In genomic region chr11:86916330-86916729, GRCh38 we compare ENCODE assay signal across 10 cellular contexts. TPM values are rescaled to one million over a fixed set of nuclear protein-coding genes. Genes with fewer than 3 reads are reported as not detected.
DNase-seq lines count a peak whose midpoint lies in the region; ATAC-seq and TF ChIP-seq lines count a peak whose summit lies in the region.
"Had no signal": no experiment of that assay in that cellular context is flagged by ENCODE, and none has a peak within 500 bp of the region (broad histone marks: within the 10 kb centered on the region; RNA-seq: fewer than 3 reads in every experiment).

No MANE protein-coding gene starts in this region.

- H3F3A ChIP-seq in MM.1S (ENCODE audit: insufficient read depth, low read length), result no peaks in the 10 kb centered on the region

- H3K9me3 ChIP-seq in SJSA1 (replicated peaks) (no peaks in the 10 kb centered on the region), MM.1S (replicated peaks; ENCODE audit: insufficient read depth, low read length) (no peaks in the 10 kb centered on the region)

- H3K9ac ChIP-seq in rectal smooth muscle tissue (ENCODE audit: low read length) (no peak overlapping the region), MM.1S (ENCODE audit: low read length) (no peak overlapping the region)

- no peaks in the 10 kb centered on the region for H3K79me2 ChIP-seq in MM.1S (ENCODE audit: low read length)

- ATAC-seq in activated T-cell treated with anti-CD3 and anti-CD28 coated beads, Interleukin-2, amount 50 U/mL, for 72 hours (replicated peaks in 1 of 2), result no peak
- ATAC-seq in GM18520 (IDR thresholded peaks at IDR 0.05; ENCODE audit: unreplicated experiment), result no peak

- no peaks in the 10 kb centered on the region for H3K36me3 Mint-ChIP-seq in activated T-cell treated with anti-CD3 and anti-CD28 coated beads, Interleukin-2, amount 50 U/mL, for 72 hours (ENCODE audit: insufficient read depth in 2 of 2)

- TF ChIP-seq CTCF in foreskin fibroblast (IDR thresholded peaks at IDR 0.05; ENCODE audit: low read depth, low read length) (no peak), MM.1S (IDR thresholded peaks at IDR 0.05; ENCODE audit: low read length) (no peak)

- no peak overlapping the region for H2AFZ ChIP-seq in MM.1S (ENCODE audit: low read length)

- H3K27me3 ChIP-seq in SJSA1 (replicated peaks) (no peaks in the 10 kb centered on the region), rectal smooth muscle tissue (ENCODE audit: control insufficient read depth, insufficient read depth, low read length) (no peaks in the 10 kb centered on the region), MM.1S (replicated peaks; ENCODE audit: insufficient read depth, low read length) (no peaks in the 10 kb centered on the region)

- H3K27ac ChIP-seq in SJSA1 (peak overlapping the region; percentile 98), rectal smooth muscle tissue (ENCODE audit: low read depth, low read length) (peak overlapping the region; percentile 33), MM.1S (ENCODE audit: low read length) (no peak overlapping the region)

- H3K27me3 Mint-ChIP-seq in activated T-cell treated with anti-CD3 and anti-CD28 coated beads, Interleukin-2, amount 50 U/mL, for 72 hours (ENCODE audit: low read depth), result peaks cover 6% of the 10 kb centered on the region

- no peaks in the 10 kb centered on the region for H4K20me1 ChIP-seq in MM.1S (ENCODE audit: insufficient read depth, low read length)

- no peak overlapping the region for H3K4me3 Mint-ChIP-seq in activated T-cell treated with anti-CD3 and anti-CD28 coated beads, Interleukin-2, amount 50 U/mL, for 72 hours
- H3K4me3 Mint-ChIP-seq: activated CD4-positive, alpha-beta T cell treated with anti-CD3 and anti-CD28 coated beads, Interleukin-2, amount 10 ng/mL, durations not matched to agents 24 days and 14 days had no signal

- H3K36me3 ChIP-seq in SJSA1 (no peaks in the 10 kb centered on the region), rectal smooth muscle tissue (ENCODE audit: control insufficient read depth, insufficient read depth, low read length) (no peaks in the 10 kb centered on the region), MM.1S (replicated peaks; ENCODE audit: insufficient read depth, low read length) (no peaks in the 10 kb centered on the region)

- H3K9me2 ChIP-seq in MM.1S (replicated peaks; ENCODE audit: insufficient read depth, low read length), result no peaks in the 10 kb centered on the region

- peak; percentile 90 for DNase-seq in EL
- peak; percentile 58 to 84 for DNase-seq in SJSA1 (ENCODE audit: low read depth in 1 of 2, low spot score in 2 of 2)
- peak; percentile 52 to 78 for DNase-seq in foreskin fibroblast
- no peak for DNase-seq in activated T-cell treated with anti-CD3 and anti-CD28 coated beads, Interleukin-2, amount 50 U/mL, for 72 hours
- no peak for DNase-seq in inferior parietal cortex (ENCODE audit: extremely low spot score)
- DNase-seq in MM.1S, result no peak
- DNase-seq: activated CD4-positive, alpha-beta T cell treated with anti-CD3 and anti-CD28 coated beads, Interleukin-2, amount 10 ng/mL, durations not matched to agents 24 days and 14 days; NCI-H446 treated with DMSO at 0.1 percent for 48 hours had no signal

- no peak overlapping the region for H3K27ac Mint-ChIP-seq in activated T-cell treated with anti-CD3 and anti-CD28 coated beads, Interleukin-2, amount 50 U/mL, for 72 hours
- H3K27ac Mint-ChIP-seq: activated CD4-positive, alpha-beta T cell treated with anti-CD3 and anti-CD28 coated beads, Interleukin-2, amount 10 ng/mL, durations not matched to agents 24 days and 14 days had no signal

- no peaks in the 10 kb centered on the region for H3K4me1 Mint-ChIP-seq in activated T-cell treated with anti-CD3 and anti-CD28 coated beads, Interleukin-2, amount 50 U/mL, for 72 hours (ENCODE audit: low read depth)

- H3K9me3 Mint-ChIP-seq in activated T-cell treated with anti-CD3 and anti-CD28 coated beads, Interleukin-2, amount 50 U/mL, for 72 hours, result no peaks in the 10 kb centered on the region
- H3K9me3 Mint-ChIP-seq: activated CD4-positive, alpha-beta T cell treated with anti-CD3 and anti-CD28 coated beads, Interleukin-2, amount 10 ng/mL, durations not matched to agents 24 days and 14 days had no signal

- H3K4me3 ChIP-seq in SJSA1 (no peak overlapping the region), foreskin fibroblast (ENCODE audit: low read depth in 1 of 2, low read length in 2 of 2) (no peak overlapping the region), rectal smooth muscle tissue (ENCODE audit: low read length) (no peak overlapping the region), MM.1S (ENCODE audit: low read length) (no peak overlapping the region)

- H3K4me1 ChIP-seq in SJSA1 (replicated peaks), result peaks cover 20% of the 10 kb centered on the region
- peaks cover 5% of the 10 kb centered on the region for H3K4me1 ChIP-seq in rectal smooth muscle tissue (ENCODE audit: control insufficient read depth, insufficient read depth, low read length)
- peaks cover 17% of the 10 kb centered on the region for H3K4me1 ChIP-seq in MM.1S (ENCODE audit: low read length)

- H3K4me2 ChIP-seq in MM.1S (ENCODE audit: low read depth, low read length), result no peak overlapping the region

RNA-seq across cellular contexts. Expression of gene FZD4, which starts 38.9 kb away (rescaled TPM):
- 0.91 and 1.6 TPM in 2 replicates for total RNA-seq in SJSA1 (2014; rRNA removed; shearing (Covaris generic))
- under 1 TPM; 0.31 to 0.56 TPM for total RNA-seq in activated T-cell treated with anti-CD3 and anti-CD28 coated beads, Interleukin-2, amount 50 U/mL, for 72 hours
- total RNA-seq: activated CD4-positive, alpha-beta T cell treated with anti-CD3 and anti-CD28 coated beads, Interleukin-2, amount 10 ng/mL, durations not matched to agents 24 days and 14 days had no signal

Comparison
In these comparisons a context has a peak if more than half of its experiments do, and no peak if none do; other contexts are left out.
1. DNase-seq: peak in EL (single experiment), SJSA1 (2 of 2) and foreskin fibroblast (2 of 2); none in activated T-cell treated with anti-CD3 and anti-CD28 coated beads, Interleukin-2, amount 50 U/mL, for 72 hours (0 of 2), inferior parietal cortex (single experiment) and MM.1S (single experiment).